Comparison of ENCODE assay signal across 21 cellular contexts in genomic region chr1:41609166-41609883, GRCh38.
"Had no signal": no experiment of that assay in that cellular context is flagged by ENCODE, and none has a peak within 500 bp of the region (broad histone marks: within the 10 kb centered on the region; RNA-seq: fewer than 3 reads in every experiment).

No MANE protein-coding gene starts in this region.

- H3K9me3 ChIP-seq: SJCRH30, spleen, tibial artery had no signal

- H3K9me3 Mint-ChIP-seq: neural progenitor cell, T-cell had no signal

- H3K4me3 ChIP-seq: heart right ventricle, neural progenitor cell, SJCRH30, spleen, tibial artery had no signal

- H3K36me3 ChIP-seq: heart right ventricle, neural progenitor cell, SJCRH30, spleen, tibial artery had no signal

- H3K36me3 Mint-ChIP-seq: naive thymus-derived CD8-positive, alpha-beta T cell; neural progenitor cell had no signal

- H3K4me3 Mint-ChIP-seq: activated naive CD8-positive, alpha-beta T cell; naive thymus-derived CD8-positive, alpha-beta T cell; neural progenitor cell; T-cell had no signal

- DNase-seq: activated CD4-positive, alpha-beta T cell treated with anti-CD3 and anti-CD28 coated beads for 1 hour; activated effector memory CD4-positive, alpha-beta T cell treated with anti-CD3 and anti-CD28 coated beads, Interleukin-2, amount 50 U/mL, for 16 hours; activated T-cell treated with anti-CD3 and anti-CD28 coated beads, Interleukin-2, amount 50 U/mL, for 1 hour; amygdala; cerebellar nuclear complex; cortex of kidney; erythroblast; foreskin fibroblast; heart right ventricle; left colon; naive thymus-derived CD8-positive, alpha-beta T cell; SJCRH30; spleen; stimulated activated CD4-positive, alpha-beta T cell treated with anti-CD3 and anti-CD28 coated beads, Interleukin-4, amount 100 ng/mL, for 1 hour; stimulated activated naive CD8-positive, alpha-beta T cell treated with anti-CD3 and anti-CD28 coated beads, Interleukin-15, Interleukin-2, amounts not matched to agents 100 U/mL and 50 U/mL, for 24 hours; T-cell; T-helper 9 cell; tibial artery had no signal

- H3K27me3 ChIP-seq: heart right ventricle, neural progenitor cell, SJCRH30, spleen, tibial artery had no signal

- H3K9ac ChIP-seq: neural progenitor cell had no signal

- ATAC-seq: left colon; naive thymus-derived CD8-positive, alpha-beta T cell; stimulated activated naive CD8-positive, alpha-beta T cell treated with anti-CD3 and anti-CD28 coated beads, Interleukin-15, Interleukin-2, amounts not matched to agents 100 U/mL and 50 U/mL, for 24 hours; T-cell had no signal

- H3K27ac ChIP-seq: heart right ventricle, neural progenitor cell, spleen, tibial artery had no signal

- H3K4me1 ChIP-seq: neural progenitor cell, spleen had no signal

- H3K4me2 ChIP-seq: neural progenitor cell had no signal

- H3K27me3 Mint-ChIP-seq: activated naive CD8-positive, alpha-beta T cell; naive thymus-derived CD8-positive, alpha-beta T cell; T-cell had no signal

- H2AFZ ChIP-seq: neural progenitor cell had no signal

- H3K27ac Mint-ChIP-seq: activated naive CD8-positive, alpha-beta T cell; naive thymus-derived CD8-positive, alpha-beta T cell; neural progenitor cell; progenitor cell of endocrine pancreas; T-cell had no signal
